In the genomic region with DNA sequence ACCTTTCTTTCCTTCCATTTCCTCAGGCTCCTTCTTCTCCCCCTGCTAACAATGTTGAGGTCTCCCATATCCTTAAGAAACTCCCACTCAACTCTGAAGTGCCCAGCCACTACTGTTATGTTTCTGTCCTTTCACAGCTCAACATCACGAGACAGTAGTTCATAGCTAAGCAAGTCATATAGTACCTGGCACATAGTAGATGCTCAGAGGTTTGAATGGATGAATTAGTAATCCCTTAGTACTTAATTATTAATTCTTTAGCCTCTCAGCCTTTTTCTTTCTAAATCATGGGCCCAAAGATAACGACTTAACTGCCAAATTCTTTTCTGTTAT, we compare ENCODE assay signal across 12 cellular contexts. TPM values are rescaled to one million over a fixed set of nuclear protein-coding genes. Genes with fewer than 3 reads are reported as not detected.
A peak's percentile ranks its signal among the peaks of the same experiment; 100 is the strongest.
DNase-seq lines count a peak whose midpoint lies in the region; ATAC-seq, FAIRE-seq and TF ChIP-seq lines count a peak whose summit lies in the region.
"Had no signal": no experiment of that assay in that cellular context is flagged by ENCODE, and none has a peak within 500 bp of the region (broad histone marks: within the 10 kb centered on the region; RNA-seq: fewer than 3 reads in every experiment).

No MANE protein-coding gene starts in this region.

- 0% methylated on average over 2 of the region's 2 CpGs for WGBS in GM12878 (ENCODE audit: insufficient coverage, insufficient replicate concordance, low lambda C conversion rate, missing lambda C conversion rate)

- H3K36me3 ChIP-seq in GM12878 (ENCODE audit: control insufficient read depth in 2 of 2, insufficient read depth in 2 of 2, low read length in 1 of 2) (peaks cover 2 to 6% of the 10 kb centered on the region in 2 experiments; a peak in 2 of 4 replicates), colonic mucosa (no peaks in the 10 kb centered on the region), SJCRH30 (no peaks in the 10 kb centered on the region)
- H3K36me3 ChIP-seq: cardiac muscle cell, HAP-1 had no signal

- H3K9ac ChIP-seq in GM12878 (ENCODE audit: control insufficient read depth, insufficient read depth, low read length) (no peak overlapping the region), colonic mucosa (ENCODE audit: low read depth in 2 of 2, low read length in 2 of 2) (no peak overlapping the region)

- TF ChIP-seq RAD21 in GM12878 (IDR thresholded peaks at IDR 0.05; ENCODE audit: insufficient read depth, low read depth, low read length): no peak

- peaks cover 47% of the 10 kb centered on the region for H3K4me1 Mint-ChIP-seq in CD14-positive monocyte

- H3K4me3 Mint-ChIP-seq in CD14-positive monocyte: peak overlapping the region; percentile 28 to 79

- SMC1A ChIA-PET in GM12878 (lab: Charles Lee; ENCODE audit: uncharacterized antibody, unreplicated experiment): interaction anchor here (0.9 to 3.0 kb wide), 2 partner anchors 9 to 20 kb away, joined by 3 to 8 read pairs; no protein-coding TSS in a partner anchor

- no peak overlapping the region for H3K4me2 ChIP-seq in GM12878 (ENCODE audit: control insufficient read depth, insufficient read depth)

- H3K27me3 ChIP-seq in GM12878 (replicated peaks in 1 of 2; ENCODE audit: control insufficient read depth in 2 of 2, insufficient read depth in 2 of 2, low read length in 1 of 2) (no peaks in the 10 kb centered on the region), colonic mucosa (no peaks in the 10 kb centered on the region), SJCRH30 (no peaks in the 10 kb centered on the region)
- H3K27me3 ChIP-seq: cardiac muscle cell, vagina had no signal

- H3K9me3 Mint-ChIP-seq in CD14-positive monocyte: peaks cover 0 to 3% (median 0%) of the 10 kb centered on the region in 7 donors

- no peak overlapping the region for H2AFZ ChIP-seq in GM12878 (ENCODE audit: control insufficient read depth, low read depth, low read length)

- DNase-seq in CD14-positive monocyte (ENCODE audit: low spot score) (no peak), GM12878 (ENCODE audit: low read depth, low spot score) (no peak), colonic mucosa (no peak), retina (no peak), SJCRH30 (no peak), NCI-H146 treated with DMSO at 0.1 percent for 48 hours (lab: John Stamatoyannopoulos, UW; ENCODE audit: unreplicated experiment) (no peak)
- DNase-seq: NCI-H2081 had no signal

- no peak for TF ChIP-seq CTCF in CD14-positive monocyte (IDR thresholded peaks at IDR 0.05)
- TF ChIP-seq CTCF in GM12878 (IDR thresholded peaks at IDR 0.05 in 2 of 3, conservative IDR thresholded peaks at IDR 0.05 in 1 of 3; ENCODE audit: control insufficient read depth in 2 of 3, extremely low read depth in 1 of 3, insufficient read depth in 1 of 3, low read depth in 3 of 3, low read length in 3 of 3): no peak
- no peak for TF ChIP-seq CTCF in colonic mucosa (IDR thresholded peaks at IDR 0.05)

- H3K27ac ChIP-seq in GM12878 (ENCODE audit: control insufficient read depth, insufficient read depth) (no peak overlapping the region), colonic mucosa (no peak overlapping the region), SJCRH30 (no peak overlapping the region)
- H3K27ac ChIP-seq: cardiac muscle cell, vagina had no signal

- H3K9me3 ChIP-seq in GM12878 (replicated peaks; ENCODE audit: control insufficient read depth, insufficient read depth, low read length): no peaks in the 10 kb centered on the region
- H3K9me3 ChIP-seq in colonic mucosa: no peaks in the 10 kb centered on the region
- H3K9me3 ChIP-seq in SJCRH30 (replicated peaks): no peaks in the 10 kb centered on the region
- H3K9me3 ChIP-seq: HAP-1, vagina had no signal

- POLR2A ChIA-PET in GM12878 (lab: Charles Lee): no interaction called here

- in situ Hi-C loops in GM12878 (cut with MboI): loop anchor here (25.0 kb wide), 1 partner anchor 1801 kb away; a partner anchor contains a TSS

- no peak for FAIRE-seq in GM12878 (lab: Jason Lieb, UNC)

- ATAC-seq in GM19372 (IDR thresholded peaks at IDR 0.05; ENCODE audit: low read depth, unreplicated experiment): peak; percentile 61
- ATAC-seq in HG03060 (IDR thresholded peaks at IDR 0.05; ENCODE audit: low read depth, unreplicated experiment): peak; percentile 63
- ATAC-seq in GM12878: peak; percentile 82

- BruUV-seq in GM12878 (replicated peaks; lab: Mats Ljungman, UMichigan): no TSS peak

- H3K27me3 Mint-ChIP-seq in CD14-positive monocyte (ENCODE audit: low read depth in 3 of 3): peaks cover 0 to 2% (median 1%) of the 10 kb centered on the region in 3 donors

- H3K4me3 ChIP-seq in GM12878 (no peak overlapping the region), colonic mucosa (no peak overlapping the region), SJCRH30 (no peak overlapping the region)
- H3K4me3 ChIP-seq: cardiac muscle cell, HAP-1, vagina had no signal

- no peaks in the 10 kb centered on the region for H4K20me1 ChIP-seq in GM12878 (ENCODE audit: control insufficient read depth, insufficient read depth)

- no peak for TF ChIP-seq EP300 in GM12878 (IDR thresholded peaks at IDR 0.05; ENCODE audit: borderline replicate concordance in 1 of 2, control insufficient read depth in 1 of 2, low read depth in 2 of 2, low read length in 2 of 2)

- no peaks in the 10 kb centered on the region; the same call in 1 of the 2 replicates for H3K4me1 ChIP-seq in GM12878 (ENCODE audit: control insufficient read depth, insufficient read depth, low read length)
- H3K4me1 ChIP-seq in colonic mucosa: no peaks in the 10 kb centered on the region
- H3K4me1 ChIP-seq in SJCRH30: no peaks in the 10 kb centered on the region
- H3K4me1 ChIP-seq: HAP-1 had no signal

- peaks cover 61 to 63% of the 10 kb centered on the region in 2 donors for H3K36me3 Mint-ChIP-seq in CD14-positive monocyte

- no peak for TF ChIP-seq POLR2A in GM12878 (IDR thresholded peaks at IDR 0.05; ENCODE audit: low read depth, low read length)

- RAD21 ChIA-PET in GM12878 (lab: Charles Lee; ENCODE audit: unreplicated experiment): no interaction called here

- intact Hi-C loops in CD14-positive monocyte (cut with micrococcal nuclease) (loop anchor here (5.0 kb wide), 1 partner anchor 39 kb away; no protein-coding TSS in a partner anchor), GM12878 (cut with micrococcal nuclease; ENCODE audit: unreplicated experiment) (no loop called here), colonic mucosa (cut with DNase I) (no loop called here)

- peaks cover 1% of the 10 kb centered on the region for H3K79me2 ChIP-seq in GM12878 (ENCODE audit: control insufficient read depth, insufficient read depth, low read length)

- peak overlapping the region; percentile 91 to 100 (median 98) for H3K27ac Mint-ChIP-seq in CD14-positive monocyte

- CTCF ChIA-PET in GM12878 (lab: Yijun Ruan, JAX): interaction anchor here (0.6 to 1.8 kb wide), 3 partner anchors 10 to 22 kb away, joined by 3 to 6 read pairs (median 4); no protein-coding TSS in a partner anchor

TF ChIP-seq in GM12878, 131 proteins besides CTCF, POLR2A, EP300 and RAD21:
- TF ChIP-seq, protein P1, sequence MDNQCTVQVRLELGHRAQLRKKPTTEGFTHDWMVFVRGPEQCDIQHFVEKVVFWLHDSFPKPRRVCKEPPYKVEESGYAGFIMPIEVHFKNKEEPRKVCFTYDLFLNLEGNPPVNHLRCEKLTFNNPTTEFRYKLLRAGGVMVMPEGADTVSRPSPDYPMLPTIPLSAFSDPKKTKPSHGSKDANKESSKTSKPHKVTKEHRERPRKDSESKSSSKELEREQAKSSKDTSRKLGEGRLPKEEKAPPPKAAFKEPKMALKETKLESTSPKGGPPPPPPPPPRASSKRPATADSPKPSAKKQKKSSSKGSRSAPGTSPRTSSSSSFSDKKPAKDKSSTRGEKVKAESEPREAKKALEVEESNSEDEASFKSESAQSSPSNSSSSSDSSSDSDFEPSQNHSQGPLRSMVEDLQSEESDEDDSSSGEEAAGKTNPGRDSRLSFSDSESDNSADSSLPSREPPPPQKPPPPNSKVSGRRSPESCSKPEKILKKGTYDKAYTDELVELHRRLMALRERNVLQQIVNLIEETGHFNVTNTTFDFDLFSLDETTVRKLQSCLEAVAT (IDR thresholded peaks at IDR 0.05): no peak
- TF ChIP-seq BHLHE40 (IDR thresholded peaks at IDR 0.05; ENCODE audit: borderline replicate concordance in 1 of 2, low read depth in 2 of 2, low read length in 1 of 2): peak in 1 of 2 experiments; percentile 27; a peak in 1 of 4 replicates

RNA-seq across cellular contexts. Expression of a gene that starts 22.6 kb away (rescaled TPM):
- polyA plus RNA-seq in CD14-positive monocyte: 10 to 100 TPM; 43.7 to 48.2 TPM
- 12.3 and 14.1 TPM in 2 replicates for total RNA-seq in GM12878 (2013; cell fraction: nucleolus; rRNA removed)
- total RNA-seq in GM12878 (2014; rRNA removed): 5.1 and 6.4 TPM in 2 replicates
- 6.0 and 6.3 TPM in 2 replicates for total RNA-seq in GM12878 (2014; rRNA removed; fragmentation: Illumina TruSeq; extraction: Trizol)
- total RNA-seq in GM12878 (2021): 7.6 and 8.4 TPM in 2 replicates
- polyA plus RNA-seq in GM12878 (2011; ENCODE audit: low read depth): 5.7 TPM
- polyA plus RNA-seq in GM12878 (2011; rRNA removed): 12.6 and 18.8 TPM in 2 replicates
- 4.6 and 6.2 TPM in 2 replicates for polyA plus RNA-seq in GM12878 (2011; cell fraction: cytosol; rRNA removed)
- 12.0 and 12.8 TPM in 2 replicates for polyA plus RNA-seq in GM12878 (2011; cell fraction: nucleus; rRNA removed)
- polyA plus RNA-seq in GM12878 (2012): 8.0 and 10.6 TPM in 2 replicates
- polyA plus RNA-seq in GM12878 (2014; fragmentation: Illumina TruSeq; extraction: Trizol): 12.3 and 18.3 TPM in 2 replicates
- 1 to 10 TPM; 2.5 to 4.0 TPM for polyA plus RNA-seq in GM12878 (2014; fragmentation: Nextera tagmentation; extraction: Ambion mirVana)
- 7.4 and 10.1 TPM in 2 replicates for polyA plus RNA-seq in GM12878 (2014; rRNA removed)
- polyA plus RNA-seq in GM12878 (2016; fragmentation: Nextera tagmentation; extraction: Ambion mirVana): 1 to 10 TPM; 9.0 to 9.9 TPM
- 5.5 and 7.8 TPM in 2 replicates for polyA minus RNA-seq in GM12878 (2011; rRNA and poly(A)+ RNA removed)
- polyA minus RNA-seq in GM12878 (2011; cell fraction: cytosol; rRNA and poly(A)+ RNA removed): 3.2 and 3.5 TPM in 2 replicates
- polyA minus RNA-seq in GM12878 (2011; cell fraction: nucleus; rRNA and poly(A)+ RNA removed): 2.5 and 3.7 TPM in 2 replicates
- 1 to 10 TPM; 3.5 to 8.2 TPM for total RNA-seq in colonic mucosa
- total RNA-seq in SJCRH30 (2014; rRNA removed; shearing (Covaris generic)): 5.9 and 7.9 TPM in 2 replicates

Comparison
In these comparisons a context has a peak if more than half of its experiments do, and no peak if none do; other contexts are left out.
1. intact Hi-C loops: an anchor here in CD14-positive monocyte (5.0 kb wide); none called in GM12878 and colonic mucosa.